Comparison of ENCODE assay signal across 1 cellular context in the genomic region with DNA sequence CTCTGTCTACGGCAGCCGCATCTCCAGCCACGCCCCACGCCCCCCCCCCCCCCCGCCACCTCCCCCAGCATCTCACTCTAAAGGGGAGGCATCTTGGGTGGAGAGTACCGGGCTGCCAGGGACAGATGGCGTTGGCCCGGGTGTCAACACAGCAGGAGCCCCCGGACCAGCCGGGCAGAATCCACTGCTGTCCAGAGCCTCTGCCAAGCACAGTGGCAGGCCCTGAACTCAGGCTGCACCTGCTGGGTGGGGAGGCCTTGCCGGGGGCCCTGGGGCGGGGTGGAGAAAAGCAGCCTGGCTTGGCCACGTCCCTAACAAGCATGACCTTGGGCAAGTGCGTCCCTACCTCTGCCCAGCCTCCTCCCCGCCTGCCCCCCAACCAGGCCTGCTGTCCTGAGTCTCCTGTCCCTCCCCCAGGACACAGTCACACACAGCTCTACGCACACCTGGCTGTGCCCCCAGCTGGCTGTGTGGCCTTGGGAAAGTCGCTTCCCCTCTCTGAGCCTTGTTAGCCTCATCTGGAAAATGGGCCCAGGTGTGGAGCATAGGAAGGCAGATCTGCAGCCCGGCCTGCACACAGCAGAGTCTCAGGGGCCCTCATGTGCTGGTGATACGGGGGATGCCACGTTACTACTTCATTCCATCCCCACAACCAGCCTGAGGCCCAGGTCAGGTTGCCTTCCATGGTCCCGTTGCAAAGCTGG.
TF ChIP-seq lines count a peak whose summit lies in the region.

No MANE protein-coding gene starts in this region.

TF ChIP-seq in GM12878, 131 proteins besides CTCF, POLR2A, EP300 and RAD21:
- no peak for TF ChIP-seq RB1 (IDR thresholded peaks at IDR 0.05; ENCODE audit: borderline replicate concordance)
- TF ChIP-seq DPF2 (IDR thresholded peaks at IDR 0.05) = 0 out of 2 replicates have a peak, but pooled peaks have one; percentile 23
